Comparison of ENCODE assay signal across 1 cellular context in the genomic region with DNA sequence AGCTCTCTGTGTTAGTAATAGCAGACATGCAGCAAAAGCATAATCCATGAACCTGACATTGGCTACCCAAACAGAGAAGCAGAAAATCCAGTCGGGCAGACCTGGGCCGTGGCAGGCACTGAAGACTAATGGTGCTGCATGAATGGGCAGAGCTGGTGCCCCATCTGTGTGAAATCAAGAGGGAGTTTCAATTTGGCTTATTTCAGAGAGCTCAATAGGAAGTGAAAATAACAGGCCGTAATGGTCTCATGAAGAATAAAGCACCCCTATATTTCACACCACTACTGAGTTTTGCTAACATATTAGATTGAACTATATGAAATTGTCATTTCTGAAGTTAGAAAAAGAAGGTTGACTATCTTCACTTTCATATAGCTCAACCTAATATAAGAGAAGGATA.
A peak's percentile ranks its signal among the peaks of the same experiment; 100 is the strongest.
TF ChIP-seq lines count a peak whose summit lies in the region.

No MANE protein-coding gene starts in this region.

TF ChIP-seq in GM12878, 131 proteins besides CTCF, POLR2A, EP300 and RAD21 (continued from another document):
- TF ChIP-seq ZNF687 (IDR thresholded peaks at IDR 0.05) (peak; percentile 35; the same call in 1 of the 2 replicates), RB1 (IDR thresholded peaks at IDR 0.05; ENCODE audit: borderline replicate concordance) (no peak), SPI1 (IDR thresholded peaks at IDR 0.05; ENCODE audit: borderline replicate concordance, insufficient read depth, low read depth, low read length) (peak; percentile 88), ESRRA (IDR thresholded peaks at IDR 0.05; ENCODE audit: low read length) (no peak), IRF4 (IDR thresholded peaks at IDR 0.05; ENCODE audit: low read depth, low read length) (peak; percentile 61; the same call in 1 of the 2 replicates)
- TF ChIP-seq, protein P1, sequence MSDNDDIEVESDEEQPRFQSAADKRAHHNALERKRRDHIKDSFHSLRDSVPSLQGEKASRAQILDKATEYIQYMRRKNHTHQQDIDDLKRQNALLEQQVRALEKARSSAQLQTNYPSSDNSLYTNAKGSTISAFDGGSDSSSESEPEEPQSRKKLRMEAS (IDR thresholded peaks at IDR 0.05; ENCODE audit: low read depth, low read length), result no peak; the same call in 1 of the 2 replicates
- TF ChIP-seq, protein P2, sequence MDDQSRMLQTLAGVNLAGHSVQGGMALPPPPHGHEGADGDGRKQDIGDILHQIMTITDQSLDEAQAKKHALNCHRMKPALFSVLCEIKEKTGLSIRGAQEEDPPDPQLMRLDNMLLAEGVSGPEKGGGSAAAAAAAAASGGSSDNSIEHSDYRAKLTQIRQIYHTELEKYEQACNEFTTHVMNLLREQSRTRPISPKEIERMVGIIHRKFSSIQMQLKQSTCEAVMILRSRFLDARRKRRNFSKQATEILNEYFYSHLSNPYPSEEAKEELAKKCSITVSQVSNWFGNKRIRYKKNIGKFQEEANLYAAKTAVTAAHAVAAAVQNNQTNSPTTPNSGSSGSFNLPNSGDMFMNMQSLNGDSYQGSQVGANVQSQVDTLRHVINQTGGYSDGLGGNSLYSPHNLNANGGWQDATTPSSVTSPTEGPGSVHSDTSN (IDR thresholded peaks at IDR 0.05; ENCODE audit: insufficient replicate concordance, low read depth, low read length), result no peak
